15 cellular contexts compared by ENCODE assay signal in the genomic region with DNA sequence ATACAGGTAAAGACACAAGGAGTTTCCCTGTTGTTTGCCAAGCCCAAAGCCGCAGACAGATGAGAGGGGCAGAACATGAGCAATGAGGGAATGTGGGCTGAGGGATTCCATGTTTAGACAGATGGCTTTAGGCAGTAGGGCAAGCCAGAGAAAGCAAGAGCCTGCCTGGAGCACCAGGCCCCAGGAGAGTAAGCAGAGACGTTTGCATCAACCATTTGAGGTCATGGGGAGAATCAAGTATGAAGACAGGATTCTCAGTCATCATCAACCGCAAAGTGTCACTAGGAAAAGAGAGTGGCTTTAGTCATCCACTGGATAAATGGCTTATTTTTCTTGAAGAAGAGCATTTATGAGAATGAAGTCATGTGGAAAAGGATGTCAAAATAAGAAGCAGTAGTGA.
"Had no signal": no experiment of that assay in that cellular context is flagged by ENCODE, and none has a peak within 500 bp of the region (broad histone marks: within the 10 kb centered on the region; RNA-seq: fewer than 3 reads in every experiment).

No MANE protein-coding gene starts in this region.

- H3K9me3 Mint-ChIP-seq: activated CD4-positive, alpha-beta T cell treated with anti-CD3 and anti-CD28 coated beads, Interleukin-2, amount 10 ng/mL, durations not matched to agents 7 days and 5 days had no signal

- H3K4me1 ChIP-seq: esophagus squamous epithelium, spleen, testis had no signal

- H3K27ac ChIP-seq: esophagus squamous epithelium, spleen, testis had no signal

- H3K4me3 Mint-ChIP-seq: activated CD4-positive, alpha-beta T cell treated with anti-CD3 and anti-CD28 coated beads, Interleukin-2, amount 10 ng/mL, durations not matched to agents 7 days and 5 days; natural killer cell treated with Interleukin-12 subunit alpha and Interleukin-12 subunit beta and Interleukin-15 and Interleukin-18, amount 100 ng/mL, for 72 hours; stimulated activated naive CD8-positive, alpha-beta T cell treated with anti-CD3 and anti-CD28 coated beads, Interleukin-15, amount 100 ng/mL, for 72 hours; T-helper 2 cell treated with Interferon-gamma antibody and Interleukin-4, amounts not matched to agents 5 μg/mL and 100 μg/mL, for 36 hours had no signal

- H3K27me3 ChIP-seq: esophagus squamous epithelium, spleen, testis had no signal

- H3K27ac Mint-ChIP-seq: activated CD4-positive, alpha-beta T cell treated with anti-CD3 and anti-CD28 coated beads, Interleukin-2, amount 10 ng/mL, durations not matched to agents 7 days and 5 days; natural killer cell treated with Interleukin-12 subunit alpha and Interleukin-12 subunit beta and Interleukin-15 and Interleukin-18, amount 100 ng/mL, for 72 hours; T-helper 2 cell treated with Interferon-gamma antibody and Interleukin-4, amounts not matched to agents 5 μg/mL and 100 μg/mL, for 36 hours had no signal

- H3K36me3 ChIP-seq: esophagus squamous epithelium, spleen had no signal

- H3K4me3 ChIP-seq: esophagus squamous epithelium, spleen, testis had no signal

- H3K4me1 Mint-ChIP-seq: activated CD4-positive, alpha-beta T cell treated with anti-CD3 and anti-CD28 coated beads, Interleukin-2, amount 10 ng/mL, durations not matched to agents 7 days and 5 days had no signal

- DNase-seq: activated CD4-positive, alpha-beta T cell treated with anti-CD3 and anti-CD28 coated beads, Interleukin-2, amount 10 ng/mL, durations not matched to agents 7 days and 5 days; activated CD8-positive, alpha-beta memory T cell treated with anti-CD3 and anti-CD28 coated beads for 24 hours; activated naive CD4-positive, alpha-beta T cell treated with Interleukin-2 at 50 U/mL for 16 hours; caudate nucleus; esophagus squamous epithelium; foreskin melanocyte; kidney glomerular epithelial cell; left ventricle myocardium superior; mesenchymal stem cell; nucleus accumbens; spleen; stimulated activated naive CD8-positive, alpha-beta T cell treated with anti-CD3 and anti-CD28 coated beads, Interleukin-15, amount 100 ng/mL, for 72 hours; testis had no signal

- H3K27me3 Mint-ChIP-seq: activated CD4-positive, alpha-beta T cell treated with anti-CD3 and anti-CD28 coated beads, Interleukin-2, amount 10 ng/mL, durations not matched to agents 7 days and 5 days; stimulated activated naive CD8-positive, alpha-beta T cell treated with anti-CD3 and anti-CD28 coated beads, Interleukin-15, amount 100 ng/mL, for 72 hours had no signal

- H3K9me3 ChIP-seq: esophagus squamous epithelium, spleen, testis had no signal

- ATAC-seq: left ventricle myocardium superior; natural killer cell treated with Interleukin-12 subunit alpha and Interleukin-12 subunit beta and Interleukin-15 and Interleukin-18, amount 100 ng/mL, for 72 hours; stimulated activated naive CD8-positive, alpha-beta T cell treated with anti-CD3 and anti-CD28 coated beads, Interleukin-15, amount 100 ng/mL, for 72 hours had no signal

- H3K36me3 Mint-ChIP-seq: natural killer cell treated with Interleukin-12 subunit alpha and Interleukin-12 subunit beta and Interleukin-15 and Interleukin-18, amount 100 ng/mL, for 72 hours had no signal
